Comparison of ENCODE assay signal across 34 cellular contexts in the genomic region with DNA sequence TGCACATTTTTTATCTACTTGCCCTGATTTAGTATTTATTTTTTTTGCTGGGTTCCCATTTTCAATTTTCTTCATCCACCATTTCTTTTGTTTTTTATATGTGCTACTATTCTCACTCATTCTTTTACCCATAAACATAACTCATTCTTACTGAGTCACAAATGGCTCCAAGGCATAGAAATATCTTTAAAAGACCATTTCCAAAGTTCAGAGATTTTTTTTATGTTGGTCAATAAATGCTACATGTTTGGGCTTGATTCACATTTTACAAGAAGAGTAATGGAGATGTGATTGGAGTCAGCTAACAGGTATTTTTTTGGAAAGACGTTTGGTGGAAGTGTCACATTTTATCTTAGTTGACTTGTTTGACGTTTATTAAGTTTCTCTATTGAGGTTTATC.
"Had no signal": no experiment of that assay in that cellular context is flagged by ENCODE, and none has a peak within 500 bp of the region (broad histone marks: within the 10 kb centered on the region; RNA-seq: fewer than 3 reads in every experiment).

No MANE protein-coding gene starts in this region.

- H3K4me1 ChIP-seq: adrenal gland, body of pancreas, colonic mucosa, esophagus muscularis mucosa had no signal

- ATAC-seq: activated CD4-positive, CD25-positive, alpha-beta regulatory T cell treated with anti-CD3 and anti-CD28 coated beads, Interleukin-2, amount 50 U/mL, for 24 hours; activated CD8-positive, alpha-beta T cell treated with anti-CD3 and anti-CD28 coated beads for 36 hours; activated naive CD8-positive, alpha-beta T cell treated with anti-CD3 and anti-CD28 coated beads, Interleukin-2, amount 50 U/mL, for 24 hours; activated T-cell treated with anti-CD3 and anti-CD28 coated beads, Interleukin-2, amount 50 U/mL, for 4 hours; body of pancreas; T-helper 17 cell had no signal

- H3K36me3 Mint-ChIP-seq: activated naive CD4-positive, alpha-beta T cell treated with anti-CD3 and anti-CD28 coated beads, Interleukin-2, amount 50 U/mL, for 24 hours; activated naive CD8-positive, alpha-beta T cell treated with anti-CD3 and anti-CD28 coated beads for 36 hours had no signal

- H3K4me1 Mint-ChIP-seq: activated B cell treated with CpG ODN at 0.5 μM for 24 hours; activated naive CD4-positive, alpha-beta T cell treated with anti-CD3 and anti-CD28 coated beads, Interleukin-2, amount 50 U/mL, for 24 hours; activated naive CD8-positive, alpha-beta T cell treated with anti-CD3 and anti-CD28 coated beads for 36 hours; activated naive CD8-positive, alpha-beta T cell treated with anti-CD3 and anti-CD28 coated beads, Interleukin-2, amount 50 U/mL, for 24 hours; T-helper 17 cell had no signal

- H3K4me3 Mint-ChIP-seq: activated B cell treated with CpG ODN at 0.5 μM for 24 hours; activated CD8-positive, alpha-beta T cell treated with anti-CD3 and anti-CD28 coated beads for 36 hours; activated naive CD4-positive, alpha-beta T cell treated with anti-CD3 and anti-CD28 coated beads for 36 hours; activated naive CD4-positive, alpha-beta T cell treated with anti-CD3 and anti-CD28 coated beads, Interleukin-2, amount 50 U/mL, for 24 hours; activated naive CD8-positive, alpha-beta T cell treated with anti-CD3 and anti-CD28 coated beads for 36 hours; activated naive CD8-positive, alpha-beta T cell treated with anti-CD3 and anti-CD28 coated beads, Interleukin-2, amount 50 U/mL, for 24 hours; activated T-cell treated with anti-CD3 and anti-CD28 coated beads, Interleukin-2, amount 50 U/mL, for 4 hours; activated T-helper 1 cell treated with anti-CD3 and anti-CD28 coated beads, Interleukin-12 subunit alpha, Interleukin-12 subunit beta, Interleukin-2, Interleukin-4 antibody, amounts not matched to agents 30 ng/mL and 10 ng/mL and 1 ng/mL, durations not matched to agents 14 hours and 24 hours and 36 hours; T-helper 17 cell; T-helper 2 cell treated with Interferon-gamma antibody and Interleukin-4, amounts not matched to agents 5 μg/mL and 100 μg/mL, for 36 hours had no signal

- H3K4me3 ChIP-seq: adrenal gland, body of pancreas, cardiac muscle cell, colonic mucosa, esophagus muscularis mucosa had no signal

- H3K9me3 ChIP-seq: adrenal gland, body of pancreas, colonic mucosa, esophagus muscularis mucosa had no signal

- H3K27ac ChIP-seq: adrenal gland, body of pancreas, cardiac muscle cell, colonic mucosa, esophagus muscularis mucosa, WERI-Rb-1 had no signal

- H3K36me3 ChIP-seq: adrenal gland, cardiac muscle cell, colonic mucosa, esophagus muscularis mucosa, WERI-Rb-1 had no signal

- H3K9me3 Mint-ChIP-seq: activated naive CD4-positive, alpha-beta T cell treated with anti-CD3 and anti-CD28 coated beads, Interleukin-2, amount 50 U/mL, for 24 hours; activated T-cell treated with anti-CD3 and anti-CD28 coated beads, Interleukin-2, amount 50 U/mL, for 4 hours; activated T-helper 1 cell treated with anti-CD3 and anti-CD28 coated beads, Interleukin-12 subunit alpha, Interleukin-12 subunit beta, Interleukin-2, Interleukin-4 antibody, amounts not matched to agents 30 ng/mL and 10 ng/mL and 1 ng/mL, durations not matched to agents 14 hours and 24 hours and 36 hours had no signal

- FAIRE-seq: endometrium, frontal cortex had no signal

- H3K27me3 ChIP-seq: adrenal gland, body of pancreas, cardiac muscle cell, colonic mucosa, esophagus muscularis mucosa had no signal

- H3K27me3 Mint-ChIP-seq: activated B cell treated with CpG ODN at 0.5 μM for 24 hours; activated CD8-positive, alpha-beta T cell treated with anti-CD3 and anti-CD28 coated beads for 36 hours; activated naive CD4-positive, alpha-beta T cell treated with anti-CD3 and anti-CD28 coated beads, Interleukin-2, amount 50 U/mL, for 24 hours; activated naive CD8-positive, alpha-beta T cell treated with anti-CD3 and anti-CD28 coated beads for 36 hours; activated naive CD8-positive, alpha-beta T cell treated with anti-CD3 and anti-CD28 coated beads, Interleukin-2, amount 50 U/mL, for 24 hours; T-helper 17 cell had no signal

- DNase-seq: activated B cell treated with CpG ODN at 0.5 μM for 24 hours; activated CD4-positive, alpha-beta T cell treated with anti-CD3 and anti-CD28 coated beads for 48 hours; activated CD4-positive, alpha-beta T cell treated with anti-CD3 and anti-CD28 coated beads, Interleukin-2, amount 50 U/mL, for 1 hour; activated CD4-positive, alpha-beta T cell treated with anti-CD3 and anti-CD28 coated beads, Interleukin-2, amount 50 U/mL, for 48 hours; activated CD8-positive, alpha-beta memory T cell treated with anti-CD3 and anti-CD28 coated beads for 24 hours; activated CD8-positive, alpha-beta T cell treated with anti-CD3 and anti-CD28 coated beads for 36 hours; activated effector memory CD4-positive, alpha-beta T cell treated with anti-CD3 and anti-CD28 coated beads, Interleukin-2, amount 50 U/mL, for 16 hours; activated naive CD4-positive, alpha-beta T cell treated with anti-CD3 and anti-CD28 coated beads for 36 hours; activated naive CD8-positive, alpha-beta T cell treated with anti-CD3 and anti-CD28 coated beads for 36 hours; activated naive CD8-positive, alpha-beta T cell treated with anti-CD3 and anti-CD28 coated beads, Interleukin-2, amount 50 U/mL, for 24 hours; activated T-cell treated with anti-CD3 and anti-CD28 coated beads, Interleukin-2, amount 50 U/mL, for 4 hours; adrenal gland; amygdala; aorta; body of pancreas; central memory CD4-positive, alpha-beta T cell; cerebellar nuclear complex; colonic mucosa; effector CD8-positive, alpha-beta T cell; erythroblast; head of caudate nucleus; T-helper 1 cell; T-helper 17 cell; T1000; WERI-Rb-1 had no signal

- H3K27ac Mint-ChIP-seq: activated B cell treated with CpG ODN at 0.5 μM for 24 hours; activated CD8-positive, alpha-beta T cell treated with anti-CD3 and anti-CD28 coated beads for 36 hours; activated naive CD4-positive, alpha-beta T cell treated with anti-CD3 and anti-CD28 coated beads for 36 hours; activated naive CD4-positive, alpha-beta T cell treated with anti-CD3 and anti-CD28 coated beads, Interleukin-2, amount 50 U/mL, for 24 hours; activated naive CD8-positive, alpha-beta T cell treated with anti-CD3 and anti-CD28 coated beads for 36 hours; activated naive CD8-positive, alpha-beta T cell treated with anti-CD3 and anti-CD28 coated beads, Interleukin-2, amount 50 U/mL, for 24 hours; activated T-helper 1 cell treated with anti-CD3 and anti-CD28 coated beads, Interleukin-12 subunit alpha, Interleukin-12 subunit beta, Interleukin-2, Interleukin-4 antibody, amounts not matched to agents 30 ng/mL and 10 ng/mL and 1 ng/mL, durations not matched to agents 14 hours and 24 hours and 36 hours; activated T-helper 2 cell treated with anti-CD3 and anti-CD28 coated beads, Interferon-gamma antibody, Interleukin-2, Interleukin-4, amounts not matched to agents 10 μg/mL and 5 μg/mL and 100 μg/mL, durations not matched to agents 14 hours and 24 hours and 36 hours; T-helper 17 cell; T-helper 2 cell treated with Interferon-gamma antibody and Interleukin-4, amounts not matched to agents 5 μg/mL and 100 μg/mL, for 36 hours had no signal
